ENCODE assay signal across 8 cellular contexts in the genomic region with DNA sequence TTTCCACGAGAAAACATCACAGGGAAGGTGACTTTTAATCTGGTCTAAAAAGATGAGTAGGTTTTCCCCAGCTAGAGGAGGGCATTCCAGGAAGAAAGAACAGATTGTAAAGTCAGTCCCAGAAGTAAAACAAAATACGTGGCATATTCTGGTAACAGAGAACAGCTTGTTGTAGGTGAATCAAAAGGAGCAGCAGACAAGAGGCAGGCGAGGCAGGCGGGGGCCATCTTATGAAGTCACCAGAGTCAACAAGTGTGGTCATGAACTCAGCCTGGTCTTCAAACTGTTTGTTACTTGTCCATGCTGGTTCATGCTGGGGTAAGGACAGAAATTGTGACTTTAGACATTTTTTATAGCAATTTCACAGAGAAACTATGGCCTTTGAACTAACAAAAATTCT. TPM values are rescaled to one million over a fixed set of nuclear protein-coding genes. Genes with fewer than 3 reads are reported as not detected.
DNase-seq lines count a peak whose midpoint lies in the region.
"Had no signal": no experiment of that assay in that cellular context is flagged by ENCODE, and none has a peak within 500 bp of the region (broad histone marks: within the 10 kb centered on the region; RNA-seq: fewer than 3 reads in every experiment).

No MANE protein-coding gene starts in this region.

- H3K4me3 ChIP-seq in muscle layer of duodenum (ENCODE audit: low read depth in 1 of 2, low read length in 2 of 2), result no peak overlapping the region

- peaks cover 0 to 12% of the 10 kb centered on the region in 2 donors for H3K4me1 ChIP-seq in muscle layer of duodenum (ENCODE audit: control insufficient read depth in 1 of 2, insufficient read depth in 2 of 2, low read length in 2 of 2)

- in situ Hi-C loops in SK-MEL-5 (cut with HindIII; ENCODE audit: low pct_unique_long_range_greater_than_20kb, low sequenced_read_pairs), result no loop called here

- peaks cover 3 to 4% of the 10 kb centered on the region in 2 donors for H3K36me3 ChIP-seq in muscle layer of duodenum (ENCODE audit: control insufficient read depth in 1 of 2, insufficient read depth in 2 of 2, low read length in 2 of 2)

- H3K27ac ChIP-seq in muscle layer of duodenum (ENCODE audit: low read length), result peak overlapping the region; percentile 81

- peak; percentile 45 for DNase-seq in Daoy (ENCODE audit: low read depth)
- peak; percentile 56 for DNase-seq in SK-MEL-5 (ENCODE audit: low read depth, low spot score)
- DNase-seq in islet precursor cell, result no peak
- DNase-seq in NCI-H187 treated with DMSO at 0.1 percent for 48 hours (lab: John Stamatoyannopoulos, UW), result no peak
- no peak for DNase-seq in pons (ENCODE audit: low spot score)
- DNase-seq: activated CD8-positive, alpha-beta memory T cell treated with anti-CD3 and anti-CD28 coated beads, Interleukin-2, amount 50 U/mL, for 4 hours; C1 segment of cervical spinal cord had no signal

- no peaks in the 10 kb centered on the region for H3K27me3 ChIP-seq in muscle layer of duodenum (ENCODE audit: low read depth, low read length)

- no peaks in the 10 kb centered on the region for H3K9me3 ChIP-seq in muscle layer of duodenum (ENCODE audit: control insufficient read depth in 1 of 2, low read length in 2 of 2)

RNA-seq across cellular contexts. Expression of a gene that starts 4.0 kb away (rescaled TPM):
- total RNA-seq in Daoy (2014; rRNA removed; shearing (Covaris generic)), result 0.17 TPM in 1 of 2 replicates, not detected in the other
- total RNA-seq in SK-MEL-5 (2014; rRNA removed; shearing (Covaris generic)), result 0.08 and 0.40 TPM in 2 replicates
- 0.08 and 0.44 TPM in 2 replicates for polyA plus RNA-seq in SK-MEL-5 (2015; cell fraction: cytosol; rRNA removed)
- 1.3 and 1.7 TPM in 2 replicates for polyA plus RNA-seq in SK-MEL-5 (2015; cell fraction: nucleus; rRNA removed)

RNA-seq across cellular contexts. Expression of a gene that starts 12.8 kb away (rescaled TPM):
- 35.9 and 62.8 TPM in 2 replicates for total RNA-seq in Daoy (2014; rRNA removed; shearing (Covaris generic))
- 75.3 and 78.4 TPM in 2 replicates for total RNA-seq in SK-MEL-5 (2014; rRNA removed; shearing (Covaris generic))
- 41.5 and 80.3 TPM in 2 replicates for polyA plus RNA-seq in SK-MEL-5 (2015; cell fraction: cytosol; rRNA removed)
- 9.1 and 9.5 TPM in 2 replicates for polyA plus RNA-seq in SK-MEL-5 (2015; cell fraction: nucleus; rRNA removed)

RNA-seq across cellular contexts. Expression of a gene that starts 38.5 kb away (rescaled TPM):
- 1.8 and 2.0 TPM in 2 replicates for total RNA-seq in Daoy (2014; rRNA removed; shearing (Covaris generic))
- total RNA-seq in SK-MEL-5 (2014; rRNA removed; shearing (Covaris generic)), result not detected in 2 replicates
- not detected in 2 replicates for polyA plus RNA-seq in SK-MEL-5 (2015; cell fraction: cytosol; rRNA removed)
- not detected in 2 replicates for polyA plus RNA-seq in SK-MEL-5 (2015; cell fraction: nucleus; rRNA removed)

Comparison
In these comparisons a context has a peak if more than half of its experiments do, and no peak if none do; other contexts are left out.
1. DNase-seq: peak in Daoy (single experiment) and SK-MEL-5 (single experiment); none in islet precursor cell (single experiment), NCI-H187 treated with DMSO at 0.1 percent for 48 hours (single experiment) and pons (single experiment).